Comparison of ENCODE assay signal across 10 cellular contexts in genomic region chr10:69458426-69459100, GRCh38. TPM values are rescaled to one million over a fixed set of nuclear protein-coding genes. Genes with fewer than 3 reads are reported as not detected.
A peak's percentile ranks its signal among the peaks of the same experiment; 100 is the strongest.
DNase-seq lines count a peak whose midpoint lies in the region; ATAC-seq and TF ChIP-seq lines count a peak whose summit lies in the region.
"Had no signal": no experiment of that assay in that cellular context is flagged by ENCODE, and none has a peak within 500 bp of the region (broad histone marks: within the 10 kb centered on the region; RNA-seq: fewer than 3 reads in every experiment).

No MANE protein-coding gene starts in this region.

- H3K27ac Mint-ChIP-seq in CD8-positive, alpha-beta memory T cell: peak overlapping the region in 3 of 8 donors; percentile 26 to 70 (median 47)
- H3K27ac Mint-ChIP-seq in HFFc6: no peak overlapping the region

- H3K9ac ChIP-seq in stomach smooth muscle (ENCODE audit: low read length in 2 of 2): peak overlapping the region in 1 of 2 donors; percentile 15

- intact Hi-C loops in adrenal gland (cut with DNase I): no loop called here
- intact Hi-C loops in left colon (cut with DNase I, micrococcal nuclease): no loop called here

- H3K4me1 ChIP-seq in adrenal gland (replicated peaks in 1 of 2): peaks cover 11 to 17% of the 10 kb centered on the region in 2 donors
- peaks cover 55% of the 10 kb centered on the region for H3K4me1 ChIP-seq in stomach smooth muscle (ENCODE audit: control insufficient read depth, insufficient read depth, low read length)
- no peaks in the 10 kb centered on the region for H3K4me1 ChIP-seq in CD8-positive, alpha-beta memory T cell (ENCODE audit: insufficient read depth, low read length)

- POLR2A ChIA-PET in GM10248 (lab: Yijun Ruan, JAX): no interaction called here
- POLR2A ChIA-PET in CD8-positive, alpha-beta memory T cell (lab: Charles Lee): no interaction called here

- peak; percentile 75 for DNase-seq in LNCaP clone FGC (ENCODE audit: low read depth)
- peak in 4 of 7 donors; percentile 30 to 65 (median 50) for DNase-seq in adrenal gland
- DNase-seq in left colon: peak; percentile 78 to 92
- DNase-seq in GM10248 (ENCODE audit: extremely low spot score): no peak
- DNase-seq in CD8-positive, alpha-beta memory T cell: no peak
- DNase-seq in HFFc6: no peak
- DNase-seq: MG63 had no signal

- CTCF ChIA-PET in GM10248 (lab: Yijun Ruan, JAX): interaction anchor here (1.3 to 2.7 kb wide), 4 partner anchors 8 to 32 kb away, joined by 3 to 12 read pairs (median 3); no protein-coding TSS in a partner anchor
- CTCF ChIA-PET in CD8-positive, alpha-beta memory T cell (lab: Charles Lee): interaction anchor here (2.5 kb wide), 1 partner anchor 10 kb away, joined by 7 read pairs; no protein-coding TSS in a partner anchor

- H3K9me3 ChIP-seq in adrenal gland (replicated peaks in 1 of 3): no peaks in the 10 kb centered on the region
- no peaks in the 10 kb centered on the region for H3K9me3 ChIP-seq in stomach smooth muscle (ENCODE audit: control insufficient read depth in 2 of 2, low read length in 2 of 2)
- no peaks in the 10 kb centered on the region for H3K9me3 ChIP-seq in CD8-positive, alpha-beta memory T cell (ENCODE audit: low read length)
- H3K9me3 ChIP-seq: MG63, vagina had no signal

- peaks cover 3 to 10% of the 10 kb centered on the region in 2 donors for H3K27me3 Mint-ChIP-seq in CD8-positive, alpha-beta memory T cell
- H3K27me3 Mint-ChIP-seq in HFFc6 (ENCODE audit: insufficient read depth): no peaks in the 10 kb centered on the region

- H3K4me1 Mint-ChIP-seq in CD8-positive, alpha-beta memory T cell: peaks cover 0 to 15% (median 15%) of the 10 kb centered on the region in 3 donors
- H3K4me1 Mint-ChIP-seq in HFFc6 (ENCODE audit: low read depth): peaks cover 39% of the 10 kb centered on the region

- no peaks in the 10 kb centered on the region for H3K27me3 ChIP-seq in adrenal gland
- no peaks in the 10 kb centered on the region for H3K27me3 ChIP-seq in stomach smooth muscle (ENCODE audit: control insufficient read depth in 1 of 2, insufficient read depth in 2 of 2, low read length in 2 of 2)
- no peaks in the 10 kb centered on the region for H3K27me3 ChIP-seq in CD8-positive, alpha-beta memory T cell (ENCODE audit: insufficient read depth, low read length, poor library complexity, severe bottlenecking)
- H3K27me3 ChIP-seq: MG63, vagina had no signal

- ATAC-seq in left colon: peak; percentile 90
- no peak for ATAC-seq in HG03108 (IDR thresholded peaks at IDR 0.05; ENCODE audit: unreplicated experiment)

- H3K36me3 ChIP-seq in adrenal gland (replicated peaks in 1 of 2) (no peaks in the 10 kb centered on the region), stomach smooth muscle (ENCODE audit: control insufficient read depth in 2 of 2, insufficient read depth in 2 of 2, low read length in 2 of 2) (peaks cover 3 to 13% of the 10 kb centered on the region in 2 donors)
- H3K36me3 ChIP-seq in CD8-positive, alpha-beta memory T cell (ENCODE audit: insufficient read depth, low read length): no peaks in the 10 kb centered on the region
- H3K36me3 ChIP-seq: MG63, vagina had no signal

- 65 to 71% (median 68%) methylated on average over 9 to 10 of the region's 10 CpGs for WGBS in adrenal gland, 4 donors

- no peak for TF ChIP-seq CTCF in LNCaP clone FGC (IDR thresholded peaks at IDR 0.05; ENCODE audit: control insufficient read depth, extremely low read depth, insufficient read depth)
- no peak for TF ChIP-seq CTCF in adrenal gland (IDR thresholded peaks at IDR 0.05)
- no peak for TF ChIP-seq CTCF in GM10248 (IDR thresholded peaks at IDR 0.05; ENCODE audit: control extremely low read depth, extremely low read depth, low read depth, missing control alignments)
- TF ChIP-seq CTCF in HFFc6 (IDR thresholded peaks at IDR 0.05): no peak

- no peak for TF ChIP-seq POLR2A in adrenal gland (IDR thresholded peaks at IDR 0.05)

- H3K9me3 Mint-ChIP-seq in CD8-positive, alpha-beta memory T cell: no peaks in the 10 kb centered on the region
- H3K9me3 Mint-ChIP-seq in HFFc6: no peaks in the 10 kb centered on the region

- H3K36me3 Mint-ChIP-seq in CD8-positive, alpha-beta memory T cell: peaks cover 0 to 1% (median 0%) of the 10 kb centered on the region in 3 donors
- H3K36me3 Mint-ChIP-seq in HFFc6 (ENCODE audit: low read depth): no peaks in the 10 kb centered on the region

- H3K27ac ChIP-seq in adrenal gland (no peak overlapping the region), stomach smooth muscle (ENCODE audit: low read length) (peak overlapping the region; percentile 58)
- no peak overlapping the region for H3K27ac ChIP-seq in CD8-positive, alpha-beta memory T cell (ENCODE audit: low read depth, low read length)
- H3K27ac ChIP-seq: vagina had no signal

- H3K4me3 ChIP-seq in LNCaP clone FGC (ENCODE audit: low read depth, low read length) (peak overlapping the region; percentile 19), adrenal gland (no peak overlapping the region), stomach smooth muscle (ENCODE audit: low read length in 2 of 2) (peak overlapping the region in 1 of 2 donors; percentile 19)
- no peak overlapping the region for H3K4me3 ChIP-seq in CD8-positive, alpha-beta memory T cell (ENCODE audit: low read length)
- H3K4me3 ChIP-seq: MG63, vagina had no signal

- H3K4me3 Mint-ChIP-seq in CD8-positive, alpha-beta memory T cell: no peak overlapping the region
- no peak overlapping the region for H3K4me3 Mint-ChIP-seq in HFFc6

RNA-seq across cellular contexts. Expression of gene TSPAN15, which starts 7.3 kb away (rescaled TPM):
- total RNA-seq in adrenal gland: 10 to 100 TPM in 6 of 8 donors, 1 to 10 TPM in 2; 6.9 to 13.6 (median 10.8) TPM
- polyA plus RNA-seq in adrenal gland: 10 to 100 TPM in 1 of 3 donors, 1 to 10 TPM in 2; 5.6 to 14.8 (median 8.6) TPM
- total RNA-seq in left colon: 100 to 1,000 TPM; 142 to 145 TPM
- total RNA-seq in CD8-positive, alpha-beta memory T cell: 1 to 10 TPM; 1.4 to 2.4 TPM
- polyA plus RNA-seq in CD8-positive, alpha-beta memory T cell: 20.2 TPM
- 1 to 10 TPM; 1.8 to 4.0 (median 2.1) TPM for total RNA-seq in HFFc6 (2021; fragmentation: NEBNext Ultra II Directional; extraction: Animal tissue kit (Norgen Biotek cat#: 25700))

RNA-seq across cellular contexts. Expression of gene TACR2, which starts 41.8 kb away (rescaled TPM):
- total RNA-seq in adrenal gland (under 1 TPM in 6 of 8 donors, not detected in 2; 0.11 to 0.55 (median 0.35) TPM), left colon (10 to 100 TPM in 1 of 2 donors, under 1 TPM in 1; 0.61 to 26.8 TPM)
- under 1 TPM in 2 of 3 donors, not detected in 1; 0.33 to 0.37 TPM for polyA plus RNA-seq in adrenal gland
- total RNA-seq in CD8-positive, alpha-beta memory T cell: not detected
- polyA plus RNA-seq in CD8-positive, alpha-beta memory T cell: not detected
- not detected for total RNA-seq in HFFc6 (2021; fragmentation: NEBNext Ultra II Directional; extraction: Animal tissue kit (Norgen Biotek cat#: 25700))

Comparison
In these comparisons a context has a peak if more than half of its experiments do, and no peak if none do; other contexts are left out.
1. DNase-seq: peak in LNCaP clone FGC (single experiment), adrenal gland (4 of 7) and left colon (2 of 2); none in GM10248 (single experiment), CD8-positive, alpha-beta memory T cell (0 of 5) and HFFc6 (single experiment).
2. RNA of gene TSPAN15, which starts 7.3 kb away (total RNA-seq): 142 to 145 TPM in left colon; 6.9 to 13.6 TPM in adrenal gland, 1.4 to 2.4 TPM in CD8-positive, alpha-beta memory T cell and 1.8 to 4.0 TPM in HFFc6; every median in the first group is over 4 times any median in the second.